ENCODE assay signal across 9 cellular contexts in the genomic region with DNA sequence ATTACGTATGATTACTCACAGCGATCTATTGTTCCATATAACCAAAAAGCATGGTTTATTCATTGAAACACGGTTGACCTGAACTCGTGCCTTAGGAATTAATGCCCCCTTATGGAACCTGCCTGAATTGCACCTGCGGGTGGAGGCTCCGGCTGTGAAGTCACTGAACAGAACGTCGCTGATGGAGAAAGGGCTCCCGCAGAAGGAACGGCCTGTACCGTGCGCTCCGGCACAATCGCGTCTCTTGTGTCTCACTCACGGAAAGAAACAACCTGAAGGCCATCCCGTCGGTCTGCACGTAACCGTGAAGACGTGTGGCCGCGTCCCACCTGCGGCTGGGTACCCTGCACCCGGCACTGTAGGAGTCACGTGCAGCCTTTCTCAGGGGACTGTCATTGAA.
DNase-seq lines count a peak whose midpoint lies in the region; ATAC-seq, FAIRE-seq and TF ChIP-seq lines count a peak whose summit lies in the region.
"Had no signal": no experiment of that assay in that cellular context is flagged by ENCODE, and none has a peak within 500 bp of the region (broad histone marks: within the 10 kb centered on the region; RNA-seq: fewer than 3 reads in every experiment).

No MANE protein-coding gene starts in this region.

- no peaks in the 10 kb centered on the region for H3K9me2 ChIP-seq in hepatocyte (replicated peaks; ENCODE audit: insufficient read depth)

- no peak overlapping the region for H2AFZ ChIP-seq in astrocyte (ENCODE audit: low read depth, low read length)
- no peak overlapping the region for H2AFZ ChIP-seq in hepatocyte

- intact Hi-C loops in spleen (cut with DNase I; ENCODE audit: low total_unique reads): loop anchor here (5.0 kb wide), 2 partner anchors 113 to 132 kb away; a partner anchor contains a TSS

- peak overlapping the region; percentile 77 for H3K27ac Mint-ChIP-seq in T-helper 17 cell
- H3K27ac Mint-ChIP-seq in astrocyte (ENCODE audit: unreplicated experiment): no peak overlapping the region

- H3K4me3 Mint-ChIP-seq in T-helper 17 cell (peak overlapping the region; percentile 28), astrocyte (ENCODE audit: unreplicated experiment) (no peak overlapping the region)

- H3K79me2 ChIP-seq in astrocyte (ENCODE audit: insufficient read depth, low read length) (no peaks in the 10 kb centered on the region), hepatocyte (no peaks in the 10 kb centered on the region)

- H3K36me3 Mint-ChIP-seq in T-helper 17 cell (ENCODE audit: low read depth) (peaks cover 4% of the 10 kb centered on the region), astrocyte (ENCODE audit: low read depth, unreplicated experiment) (peaks cover 2% of the 10 kb centered on the region)

- ATAC-seq in T-helper 17 cell: peak; percentile 41

- no peak overlapping the region for H3K4me2 ChIP-seq in astrocyte (ENCODE audit: low read length)
- no peak overlapping the region for H3K4me2 ChIP-seq in hepatocyte

- WGBS in hepatocyte (ENCODE audit: low lambda C conversion rate, missing lambda C conversion rate): 45% methylated on average over 26 of the region's 26 CpGs
- 60 to 70% (median 62%) methylated on average over 26 of the region's 26 CpGs for WGBS in spleen, 5 donors

- peaks cover 2% of the 10 kb centered on the region for H3K9me3 Mint-ChIP-seq in astrocyte (ENCODE audit: unreplicated experiment)

- H3K9ac ChIP-seq in astrocyte (ENCODE audit: low read length): no peak overlapping the region

- no peaks in the 10 kb centered on the region for H3K27me3 Mint-ChIP-seq in T-helper 17 cell
- peaks cover 44% of the 10 kb centered on the region for H3K27me3 Mint-ChIP-seq in astrocyte (ENCODE audit: low read depth, unreplicated experiment)

- FAIRE-seq in astrocyte (lab: Jason Lieb, UNC): peak; percentile 81

- H3K4me1 Mint-ChIP-seq in T-helper 17 cell (peaks cover 17% of the 10 kb centered on the region), astrocyte (ENCODE audit: low read depth, unreplicated experiment) (no peaks in the 10 kb centered on the region)

- DNase-seq in NCI-H446 (lab: John Stamatoyannopoulos, UW) (peak; percentile 5 to 54), NCI-H446 treated with DMSO at 0.1 percent for 48 hours (lab: John Stamatoyannopoulos, UW) (no peak), LNCaP clone FGC (ENCODE audit: low read depth) (peak; percentile 30), T-helper 17 cell (peak in 2 of 3 donors; percentile 47 to 78), astrocyte (ENCODE audit: low read depth) (peak; percentile 39), hepatocyte (ENCODE audit: low spot score) (peak; percentile 77), spleen (peak; percentile 82), cerebellar nuclear complex (lab: John Stamatoyannopoulos, UW) (no peak)

- no peaks in the 10 kb centered on the region for H3K36me3 ChIP-seq in astrocyte (ENCODE audit: insufficient read depth, low read length)
- no peaks in the 10 kb centered on the region for H3K36me3 ChIP-seq in hepatocyte (replicated peaks; ENCODE audit: insufficient read depth, low read depth)
- H3K36me3 ChIP-seq in spleen: peaks cover 3 to 53% (median 18%) of the 10 kb centered on the region in 6 donors

- peaks cover 3% of the 10 kb centered on the region for H3K4me1 ChIP-seq in astrocyte (ENCODE audit: insufficient read depth, low read length)
- H3K4me1 ChIP-seq in hepatocyte (ENCODE audit: insufficient read depth): no peaks in the 10 kb centered on the region
- H3K4me1 ChIP-seq in spleen: peaks cover 0 to 45% (median 23%) of the 10 kb centered on the region in 6 donors

- TF ChIP-seq POLR2A in spleen (IDR thresholded peaks at IDR 0.05): no peak

- peaks cover 55% of the 10 kb centered on the region for H3K27me3 ChIP-seq in astrocyte (ENCODE audit: insufficient read depth, low read length)
- no peaks in the 10 kb centered on the region for H3K27me3 ChIP-seq in hepatocyte
- H3K27me3 ChIP-seq in spleen (replicated peaks in 1 of 7): no peaks in the 10 kb centered on the region

- H3K4me3 ChIP-seq in LNCaP clone FGC (ENCODE audit: low read depth, low read length) (no peak overlapping the region), astrocyte (ENCODE audit: insufficient read depth, low read depth, low read length) (no peak overlapping the region), hepatocyte (no peak overlapping the region), spleen (no peak overlapping the region)

- H4K20me1 ChIP-seq in astrocyte (ENCODE audit: insufficient read depth, low read length) (no peaks in the 10 kb centered on the region), hepatocyte (ENCODE audit: insufficient read depth, poor library complexity, severe bottlenecking) (no peaks in the 10 kb centered on the region)

- H3K27ac ChIP-seq in astrocyte (ENCODE audit: low read depth, low read length): no peak overlapping the region
- no peak overlapping the region for H3K27ac ChIP-seq in hepatocyte
- H3K27ac ChIP-seq in spleen: no peak overlapping the region
- H3K27ac ChIP-seq: neutrophil had no signal

- TF ChIP-seq CTCF in LNCaP clone FGC (IDR thresholded peaks at IDR 0.05; ENCODE audit: control insufficient read depth, extremely low read depth, insufficient read depth) (peak; percentile 93), astrocyte (IDR thresholded peaks at IDR 0.05; ENCODE audit: insufficient read depth, low read depth, low read length) (peak; percentile 91), hepatocyte (IDR thresholded peaks at IDR 0.05; ENCODE audit: poor library complexity) (peak; percentile 86), spleen (IDR thresholded peaks at IDR 0.05 in 8 of 11, conservative IDR thresholded peaks at IDR 0.05 in 3 of 11) (peak; percentile 81 to 94 (median 92))

- no peaks in the 10 kb centered on the region for H3K9me3 ChIP-seq in T-helper 17 cell (ENCODE audit: control insufficient read depth, low read length, poor library complexity, severe bottlenecking)
- no peaks in the 10 kb centered on the region for H3K9me3 ChIP-seq in astrocyte (ENCODE audit: insufficient read depth, low read depth, low read length)
- H3K9me3 ChIP-seq in hepatocyte (ENCODE audit: low read depth): no peaks in the 10 kb centered on the region
- H3K9me3 ChIP-seq in spleen: no peaks in the 10 kb centered on the region
- H3K9me3 ChIP-seq: neutrophil had no signal

Comparison
In these comparisons a context has a peak if more than half of its experiments do, and no peak if none do; other contexts are left out.
1. DNase-seq: peak in NCI-H446 (2 of 2), LNCaP clone FGC (single experiment), T-helper 17 cell (2 of 3), astrocyte (single experiment), hepatocyte (single experiment) and spleen (single experiment); none in NCI-H446 treated with DMSO at 0.1 percent for 48 hours (single experiment) and cerebellar nuclear complex (0 of 2).
2. Peak in every context shown above with its lines, with median percentiles within 50 percentile points of each other: CTCF ChIP-seq.